ENCODE assay signal across 7 cellular contexts in genomic region chr2:149586063-149586462, GRCh38. TPM values are rescaled to one million over a fixed set of nuclear protein-coding genes. Genes with fewer than 3 reads are reported as not detected.
A peak's percentile ranks its signal among the peaks of the same experiment; 100 is the strongest.
DNase-seq lines count a peak whose midpoint lies in the region; ATAC-seq and TF ChIP-seq lines count a peak whose summit lies in the region.

No MANE protein-coding gene starts in this region.

- peaks cover 43% of the 10 kb centered on the region for H4K20me1 ChIP-seq in smooth muscle cell (ENCODE audit: low read depth)

- ATAC-seq in activated CD4-positive, CD25-positive, alpha-beta regulatory T cell treated with anti-CD3 and anti-CD28 coated beads, Interleukin-2, amount 50 U/mL, for 24 hours, result no peak

- peaks cover 17% of the 10 kb centered on the region for H3K36me3 ChIP-seq in smooth muscle cell (ENCODE audit: low read depth)

- H3K4me1 ChIP-seq in smooth muscle cell (ENCODE audit: low read depth), result peaks cover 28% of the 10 kb centered on the region

- peaks cover 12% of the 10 kb centered on the region for H3K27me3 Mint-ChIP-seq in glutamatergic neuron (ENCODE audit: unreplicated experiment)

- H3K27ac ChIP-seq in HL-60 (replicated peaks) (peak overlapping the region; percentile 89; the same call in 1 of the 2 replicates), smooth muscle cell (ENCODE audit: low read depth) (peak overlapping the region; percentile 96)

- no peaks in the 10 kb centered on the region for H3F3A ChIP-seq in smooth muscle cell (ENCODE audit: low read depth)

- H3K9me3 ChIP-seq in smooth muscle cell (replicated peaks; ENCODE audit: low read depth), result no peaks in the 10 kb centered on the region

- peak overlapping the region; percentile 99 for H3K4me3 Mint-ChIP-seq in glutamatergic neuron (ENCODE audit: unreplicated experiment)

- H3K79me2 ChIP-seq in smooth muscle cell (ENCODE audit: low read depth), result peaks cover 51% of the 10 kb centered on the region

- peak overlapping the region; percentile 94 for H3K4me2 ChIP-seq in smooth muscle cell

- WGBS in smooth muscle cell (ENCODE audit: low lambda C conversion rate), result 53% methylated on average over 3 of the region's 3 CpGs

- peak overlapping the region; percentile 65 for H3K4me3 ChIP-seq in HL-60 (replicated peaks; ENCODE audit: insufficient read depth, low read length)
- peak overlapping the region; percentile 81 for H3K4me3 ChIP-seq in WI38 (ENCODE audit: low read depth, low read length)
- H3K4me3 ChIP-seq in smooth muscle cell, result peak overlapping the region; percentile 88

- TF ChIP-seq CTCF in HL-60 (IDR thresholded peaks at IDR 0.05; ENCODE audit: insufficient read depth, low read length) (no peak), WI38 (IDR thresholded peaks at IDR 0.05; ENCODE audit: low read depth, low read length) (no peak), glutamatergic neuron (IDR thresholded peaks at IDR 0.05; ENCODE audit: partially characterized antibody, unreplicated experiment) (no peak), smooth muscle cell (IDR thresholded peaks at IDR 0.05; ENCODE audit: borderline replicate concordance, insufficient read depth, poor library complexity, severe bottlenecking) (no peak)

- peak overlapping the region; percentile 98 for H3K9ac ChIP-seq in smooth muscle cell (ENCODE audit: low read depth)

- DNase-seq in HL-60 (ENCODE audit: low read depth in 1 of 2, low spot score in 1 of 2), result no peak
- no peak for DNase-seq in glutamatergic neuron
- no peak for DNase-seq in smooth muscle cell (lab: John Stamatoyannopoulos, UW; ENCODE audit: unreplicated experiment)
- DNase-seq in NCI-H128 (lab: John Stamatoyannopoulos, UW; ENCODE audit: unreplicated experiment), result no peak
- no peak for DNase-seq in EL

- H3K27ac Mint-ChIP-seq in glutamatergic neuron (ENCODE audit: unreplicated experiment), result peak overlapping the region; percentile 35

- no peaks in the 10 kb centered on the region for H3K36me3 Mint-ChIP-seq in glutamatergic neuron (ENCODE audit: unreplicated experiment)

- peaks cover 10% of the 10 kb centered on the region for H3K9me3 Mint-ChIP-seq in glutamatergic neuron (ENCODE audit: unreplicated experiment)

- no peak overlapping the region for H2AFZ ChIP-seq in smooth muscle cell (ENCODE audit: low read depth)

- H3K27me3 ChIP-seq in HL-60 (ENCODE audit: insufficient read depth, poor library complexity, severe bottlenecking), result no peaks in the 10 kb centered on the region
- no peaks in the 10 kb centered on the region for H3K27me3 ChIP-seq in smooth muscle cell (ENCODE audit: low read depth)

- peaks cover 9% of the 10 kb centered on the region for H3K4me1 Mint-ChIP-seq in glutamatergic neuron (ENCODE audit: low read depth, unreplicated experiment)

RNA-seq across cellular contexts. Expression of gene MMADHC, which starts 1.5 kb away (rescaled TPM):
- 74.3 TPM for total RNA-seq in glutamatergic neuron (ENCODE audit: unreplicated experiment)
- 174 and 188 TPM in 2 replicates for total RNA-seq in smooth muscle cell
- polyA plus RNA-seq in smooth muscle cell, result 141 and 159 TPM in 2 replicates
